ENCODE assay signal across 8 cellular contexts in genomic region chr6:32940656-32941411, GRCh38. TPM values are rescaled to one million over a fixed set of nuclear protein-coding genes. Genes with fewer than 3 reads are reported as not detected.
DNase-seq lines count a peak whose midpoint lies in the region; ATAC-seq and TF ChIP-seq lines count a peak whose summit lies in the region.

Gene HLA-DMB (minus strand): TSS chr6:32941028. CDS start chr6:32940807, 221 bp downstream.

- no peaks in the 10 kb centered on the region for H3K79me2 ChIP-seq in mesendoderm (ENCODE audit: control insufficient read depth, insufficient read depth, low read length)

- H3K4me1 Mint-ChIP-seq in activated CD4-positive, alpha-beta memory T cell treated with anti-CD3 and anti-CD28 coated beads, Interleukin-2, amount 10 ng/mL, durations not matched to agents 7 days and 5 days: peaks cover 59% of the 10 kb centered on the region

- POLR2A ChIA-PET in activated CD4-positive, alpha-beta memory T cell treated with anti-CD3 and anti-CD28 coated beads, Interleukin-2, amount 10 ng/mL, durations not matched to agents 7 days and 5 days (lab: Charles Lee): interaction anchor here (0.7 to 8.5 kb wide), 18 partner anchors 8 to 132 kb away, joined by 3 to 303 read pairs (median 6); partner anchors contain the start of genes BRD2, HLA-DMA, HLA-DPA1 and PSMB8

- H3K9ac ChIP-seq in mesendoderm (ENCODE audit: low read length): no peak within 1 kb of the TSS

- H3K9me3 Mint-ChIP-seq in activated CD4-positive, alpha-beta memory T cell treated with anti-CD3 and anti-CD28 coated beads, Interleukin-2, amount 10 ng/mL, durations not matched to agents 7 days and 5 days: no peaks in the 10 kb centered on the region

- H3K4me2 ChIP-seq in mesendoderm (ENCODE audit: low read length): no peak within 1 kb of the TSS

- peak within 1 kb of the TSS; percentile 82 for H3K4me3 Mint-ChIP-seq in activated CD4-positive, alpha-beta memory T cell treated with anti-CD3 and anti-CD28 coated beads, Interleukin-2, amount 10 ng/mL, durations not matched to agents 7 days and 5 days

- H3K79me1 ChIP-seq in mesendoderm (ENCODE audit: low read length): no peaks in the 10 kb centered on the region

- no peaks in the 10 kb centered on the region for H3K9me3 ChIP-seq in thoracic aorta

- CTCF ChIA-PET in activated CD4-positive, alpha-beta memory T cell treated with anti-CD3 and anti-CD28 coated beads, Interleukin-2, amount 10 ng/mL, durations not matched to agents 7 days and 5 days (lab: Charles Lee): interaction anchor here (0.6 to 8.6 kb wide), 15 partner anchors 7 to 447 kb away, joined by 3 to 136 read pairs (median 5); partner anchors contain the start of genes BRD2, HLA-DMA, PSMB8 and TAP2

- H3K4me3 ChIP-seq in mesendoderm (ENCODE audit: low read length) (no peak within 1 kb of the TSS), thoracic aorta (peak within 1 kb of the TSS; percentile 70)

- no peak within 1 kb of the TSS for H2AK5ac ChIP-seq in mesendoderm (ENCODE audit: low read length)

- no peak within 1 kb of the TSS for H3K18ac ChIP-seq in mesendoderm (ENCODE audit: low read length)

- H3K36me3 ChIP-seq in mesendoderm (ENCODE audit: control insufficient read depth, insufficient read depth, low read length): no peaks in the 10 kb centered on the region
- H3K36me3 ChIP-seq in thoracic aorta: no peaks in the 10 kb centered on the region

- H2BK15ac ChIP-seq in mesendoderm (replicated peaks; ENCODE audit: low read depth): no peak within 1 kb of the TSS

- DNase-seq in Ammon's horn (ENCODE audit: low spot score) (peak; percentile 95), NCI-H2227 treated with DMSO at 0.1 percent for 48 hours (lab: John Stamatoyannopoulos, UW) (peak; percentile 86), epidermal melanocyte (ENCODE audit: insufficient read length, low spot score) (peak; percentile 94), mesendoderm (peak; percentile 72), thoracic aorta (ENCODE audit: low spot score) (no peak)
- DNase-seq in activated CD4-positive, alpha-beta memory T cell treated with anti-CD3 and anti-CD28 coated beads, Interleukin-2, amount 10 ng/mL, durations not matched to agents 7 days and 5 days: peak; percentile 60

- no peak within 1 kb of the TSS for H2BK120ac ChIP-seq in mesendoderm (ENCODE audit: low read depth, low read length)

- H3K4me1 ChIP-seq in mesendoderm (ENCODE audit: control insufficient read depth, low read depth, low read length) (no peaks in the 10 kb centered on the region), thoracic aorta (ENCODE audit: control insufficient read depth in 1 of 2, low read depth in 2 of 2) (peaks cover 0 to 4% of the 10 kb centered on the region in 2 donors)

- H3K27me3 ChIP-seq in mesendoderm (ENCODE audit: insufficient read depth, low read length, poor library complexity) (no peaks in the 10 kb centered on the region), thoracic aorta (replicated peaks; ENCODE audit: insufficient read depth) (no peaks in the 10 kb centered on the region)

- H2BK5ac ChIP-seq in mesendoderm (ENCODE audit: low read length): no peak within 1 kb of the TSS

- H3K27ac ChIP-seq in mesendoderm (ENCODE audit: low read depth, low read length) (no peak within 1 kb of the TSS), thoracic aorta (peak within 1 kb of the TSS in 1 of 2 donors; percentile 43)

- H3K23ac ChIP-seq in mesendoderm (ENCODE audit: low read length): no peak within 1 kb of the TSS

- no peak within 1 kb of the TSS for H4K8ac ChIP-seq in mesendoderm (ENCODE audit: low read depth, low read length)

- no peak within 1 kb of the TSS for H3K4ac ChIP-seq in mesendoderm (ENCODE audit: low read depth, low read length)

- WGBS in mesendoderm (ENCODE audit: extremely low coverage, insufficient coverage, low lambda C conversion rate): no CpG with 5 or more reads among the region's 10 CpGs

- H3K27me3 Mint-ChIP-seq in activated CD4-positive, alpha-beta memory T cell treated with anti-CD3 and anti-CD28 coated beads, Interleukin-2, amount 10 ng/mL, durations not matched to agents 7 days and 5 days: no peaks in the 10 kb centered on the region

- peak; percentile 54 for ATAC-seq in GM18517 (IDR thresholded peaks at IDR 0.05; ENCODE audit: unreplicated experiment)
- peak; percentile 66 for ATAC-seq in HG02885 (IDR thresholded peaks at IDR 0.05; ENCODE audit: poor library complexity, unreplicated experiment)
- no peak for ATAC-seq in thoracic aorta (ENCODE audit: insufficient number of reproducible peaks, low FRiP score, low read depth)

- H3K36me3 Mint-ChIP-seq in activated CD4-positive, alpha-beta memory T cell treated with anti-CD3 and anti-CD28 coated beads, Interleukin-2, amount 10 ng/mL, durations not matched to agents 7 days and 5 days (ENCODE audit: low read depth): peaks cover 24% of the 10 kb centered on the region

- peak within 1 kb of the TSS; percentile 94 for H3K27ac Mint-ChIP-seq in activated CD4-positive, alpha-beta memory T cell treated with anti-CD3 and anti-CD28 coated beads, Interleukin-2, amount 10 ng/mL, durations not matched to agents 7 days and 5 days

- H4K5ac ChIP-seq in mesendoderm (ENCODE audit: low read length): no peak within 1 kb of the TSS

- TF ChIP-seq CTCF in thoracic aorta (IDR thresholded peaks at IDR 0.05): no peak

- H3K56ac ChIP-seq in mesendoderm (ENCODE audit: low read length): no peak within 1 kb of the TSS

RNA-seq across cellular contexts. Expression of gene HLA-DMB, which starts in this region (rescaled TPM):
- 10 to 100 TPM; 19.1 to 20.0 TPM for total RNA-seq in activated CD4-positive, alpha-beta memory T cell treated with anti-CD3 and anti-CD28 coated beads, Interleukin-2, amount 10 ng/mL, durations not matched to agents 7 days and 5 days
- 1.4 TPM for polyA plus RNA-seq in mesendoderm (2013, experiment 1 of 2)
- polyA plus RNA-seq in mesendoderm (2013, experiment 2 of 2): 1.1 TPM
- total RNA-seq in thoracic aorta: 10 to 100 TPM; 13.5 to 34.4 TPM
